11 cellular contexts compared by ENCODE assay signal in genomic region chr11:6497069-6497839, GRCh38. TPM values are rescaled to one million over a fixed set of nuclear protein-coding genes. Genes with fewer than 3 reads are reported as not detected.
A peak's percentile ranks its signal among the peaks of the same experiment; 100 is the strongest.
DNase-seq lines count a peak whose midpoint lies in the region; ATAC-seq and TF ChIP-seq lines count a peak whose summit lies in the region.
"Had no signal": no experiment of that assay in that cellular context is flagged by ENCODE, and none has a peak within 500 bp of the region (broad histone marks: within the 10 kb centered on the region; RNA-seq: fewer than 3 reads in every experiment).

TSS of gene DNHD1 (plus strand) at chr11:6497280. CDS start at chr11:6498216, 936 bp downstream.

- peaks cover 5% of the 10 kb centered on the region; the same call in 1 of the 2 replicates for H4K20me1 ChIP-seq in GM23338 (replicated peaks; ENCODE audit: insufficient read depth)

- H3K4me2 ChIP-seq in GM23338 = peak within 1 kb of the TSS; percentile 78

- DNase-seq in GM23338 (ENCODE audit: low spot score) (peak; percentile 89), sciatic nerve (ENCODE audit: low spot score) (no peak), D341Med (ENCODE audit: low spot score) (no peak), esophagus squamous epithelium (lab: John Stamatoyannopoulos, UW) (no peak)
- no peak for DNase-seq in central memory CD4-positive, alpha-beta T cell
- DNase-seq: NCI-H524; stimulated activated CD8-positive, alpha-beta memory T cell treated with anti-CD3 and anti-CD28 coated beads, Interleukin-4, amount 100 ng/mL, for 48 hours; SW 1271 had no signal

- no peaks in the 10 kb centered on the region for H3F3A ChIP-seq in GM23338 (replicated peaks; ENCODE audit: low read depth)

- H2AFZ ChIP-seq in GM23338 = peak within 1 kb of the TSS; percentile 88

- H3K4me3 ChIP-seq in GM23338 = peak within 1 kb of the TSS; percentile 50
- peak within 1 kb of the TSS; percentile 27 for H3K4me3 ChIP-seq in iPS-15b (ENCODE audit: low read depth, low read length)
- peak within 1 kb of the TSS in 1 of 4 donors; percentile 10 for H3K4me3 ChIP-seq in esophagus squamous epithelium

- H3K4me1 ChIP-seq in GM23338 (ENCODE audit: insufficient read depth) (peaks cover 4% of the 10 kb centered on the region; the same call in 1 of the 2 replicates), iPS-15b (ENCODE audit: control insufficient read depth, insufficient read depth, low read length) (peaks cover 4% of the 10 kb centered on the region), esophagus squamous epithelium (peaks cover 0 to 16% (median 0%) of the 10 kb centered on the region in 3 donors)

- intact Hi-C loops in sciatic nerve (cut with DNase I) = no loop called here
- intact Hi-C loops in esophagus squamous epithelium (cut with DNase I) = loop anchor here (10.0 kb wide), 1 partner anchor 272 kb away; no protein-coding TSS in a partner anchor

- H3K27me3 ChIP-seq in GM23338 (ENCODE audit: insufficient read depth) (no peaks in the 10 kb centered on the region), iPS-15b (ENCODE audit: control insufficient read depth, insufficient read depth, low read length) (no peaks in the 10 kb centered on the region), esophagus squamous epithelium (no peaks in the 10 kb centered on the region)

- TF ChIP-seq CTCF in GM23338 (conservative IDR thresholded peaks at IDR 0.05; ENCODE audit: low read depth in 2 of 2) = no peak
- no peak for TF ChIP-seq CTCF in esophagus squamous epithelium (IDR thresholded peaks at IDR 0.05)

- H3K36me3 ChIP-seq in GM23338 (ENCODE audit: insufficient read depth) (no peaks in the 10 kb centered on the region), iPS-15b (ENCODE audit: control insufficient read depth, insufficient read depth, low read length) (no peaks in the 10 kb centered on the region), esophagus squamous epithelium (peaks cover 0 to 60% (median 0%) of the 10 kb centered on the region in 3 donors)

- no peaks in the 10 kb centered on the region for H3K79me2 ChIP-seq in GM23338 (replicated peaks; ENCODE audit: insufficient read depth)

- H3K4me3 Mint-ChIP-seq in GM23338 = peak within 1 kb of the TSS; percentile 67
- no peak within 1 kb of the TSS for H3K4me3 Mint-ChIP-seq in activated T-helper 17 cell treated with anti-CD3 and anti-CD28 coated beads, Interleukin-2, amount 50 U/mL, for 72 hours

- H3K27ac ChIP-seq in GM23338 (ENCODE audit: low read depth) (no peak within 1 kb of the TSS), esophagus squamous epithelium (no peak within 1 kb of the TSS)

- no peak within 1 kb of the TSS; the same call in 1 of the 2 replicates for H3K27ac Mint-ChIP-seq in GM23338
- H3K27ac Mint-ChIP-seq in activated T-helper 17 cell treated with anti-CD3 and anti-CD28 coated beads, Interleukin-2, amount 50 U/mL, for 72 hours = no peak within 1 kb of the TSS

- WGBS in esophagus squamous epithelium, 2 donors = 62% methylated on average over 31 to 32 of the region's 33 CpGs

- H3K27me3 Mint-ChIP-seq in GM23338 (ENCODE audit: insufficient read depth, low read depth, poor library complexity) = peaks cover 7% of the 10 kb centered on the region
- no peaks in the 10 kb centered on the region for H3K27me3 Mint-ChIP-seq in activated T-helper 17 cell treated with anti-CD3 and anti-CD28 coated beads, Interleukin-2, amount 50 U/mL, for 72 hours

- no peaks in the 10 kb centered on the region; the same call in 2 of the 3 replicates for H3K9me3 Mint-ChIP-seq in GM23338
- no peaks in the 10 kb centered on the region for H3K9me3 Mint-ChIP-seq in activated T-helper 17 cell treated with anti-CD3 and anti-CD28 coated beads, Interleukin-2, amount 50 U/mL, for 72 hours

- H3K4me1 Mint-ChIP-seq in GM23338 = peaks cover 8% of the 10 kb centered on the region
- peaks cover 10% of the 10 kb centered on the region for H3K4me1 Mint-ChIP-seq in activated T-helper 17 cell treated with anti-CD3 and anti-CD28 coated beads, Interleukin-2, amount 50 U/mL, for 72 hours

- no peak within 1 kb of the TSS for H3K9ac ChIP-seq in iPS-15b (ENCODE audit: low read depth, low read length)

- peaks cover 3% of the 10 kb centered on the region; the same call in 1 of the 3 replicates for H3K36me3 Mint-ChIP-seq in GM23338 (ENCODE audit: low read depth)
- H3K36me3 Mint-ChIP-seq in activated T-helper 17 cell treated with anti-CD3 and anti-CD28 coated beads, Interleukin-2, amount 50 U/mL, for 72 hours (ENCODE audit: low read depth) = peaks cover 70% of the 10 kb centered on the region

- no peaks in the 10 kb centered on the region for H3K9me3 ChIP-seq in iPS-15b (ENCODE audit: control insufficient read depth, insufficient read depth, low read length)
- H3K9me3 ChIP-seq in esophagus squamous epithelium = no peaks in the 10 kb centered on the region

- no peak for TF ChIP-seq POLR2A in esophagus squamous epithelium (IDR thresholded peaks at IDR 0.05)

- H3K9me2 ChIP-seq in GM23338 (ENCODE audit: insufficient read depth) = no peaks in the 10 kb centered on the region

- peak; percentile 98 for ATAC-seq in GM23338
- no peak for ATAC-seq in activated T-helper 17 cell treated with anti-CD3 and anti-CD28 coated beads, Interleukin-2, amount 50 U/mL, for 72 hours (replicated peaks)
- ATAC-seq in sciatic nerve = peak; percentile 53
- no peak for ATAC-seq in GM18520 (IDR thresholded peaks at IDR 0.05; ENCODE audit: unreplicated experiment)

TF ChIP-seq in GM23338, 12 proteins besides CTCF, POLR2A, EP300 and RAD21 (continues in another document):
- TF ChIP-seq EZH2 (IDR thresholded peaks at IDR 0.05; ENCODE audit: low read depth, unreplicated experiment) = no peak
- TF ChIP-seq STAT1 (IDR thresholded peaks at IDR 0.05; ENCODE audit: unreplicated experiment) = no peak
- TF ChIP-seq REST (IDR thresholded peaks at IDR 0.05; ENCODE audit: unreplicated experiment) = no peak
- no peak for TF ChIP-seq JUNB (IDR thresholded peaks at IDR 0.05; ENCODE audit: unreplicated experiment)
- no peak for TF ChIP-seq CREB1 (CRISPR knock-in tag; IDR thresholded peaks at IDR 0.05; ENCODE audit: low read depth)
- TF ChIP-seq ETS1 (IDR thresholded peaks at IDR 0.05) = no peak
- no peak; the same call in 1 of the 2 replicates for TF ChIP-seq POLR2AphosphoS5 (IDR thresholded peaks at IDR 0.05; ENCODE audit: low read depth)
- TF ChIP-seq EZH2phosphoT487 (IDR thresholded peaks at IDR 0.05; ENCODE audit: unreplicated experiment) = no peak
- TF ChIP-seq ZNF114 (CRISPR knock-in tag; IDR thresholded peaks at IDR 0.05) = no peak
- TF ChIP-seq ZNF331 (CRISPR knock-in tag; IDR thresholded peaks at IDR 0.05; ENCODE audit: low read depth) = no peak

RNA-seq across cellular contexts. Expression of gene DNHD1, which starts in this region (rescaled TPM):
- total RNA-seq in GM23338 (2014; rRNA removed; shearing (Covaris generic)) = 7.2 and 9.6 TPM in 2 replicates
- 2.5 and 3.6 TPM in 2 replicates for polyA plus RNA-seq in GM23338 (2016; fragmentation: Nextera tagmentation; extraction: Ambion mirVana)
- 10 to 100 TPM; 25.2 to 39.3 TPM for total RNA-seq in activated T-helper 17 cell treated with anti-CD3 and anti-CD28 coated beads, Interleukin-2, amount 50 U/mL, for 72 hours
- total RNA-seq in sciatic nerve (33.1 TPM), esophagus squamous epithelium (10 to 100 TPM in 1 of 4 donors, 1 to 10 TPM in 3; 1.3 to 11.8 (median 7.7) TPM)

Comparison
In these comparisons a context has a peak if more than half of its experiments do, and no peak if none do; other contexts are left out.
1. ATAC-seq: peak in GM23338 (single experiment) and sciatic nerve (single experiment); none in activated T-helper 17 cell treated with anti-CD3 and anti-CD28 coated beads, Interleukin-2, amount 50 U/mL, for 72 hours (single experiment) and GM18520 (single experiment).